Comparison of ENCODE assay signal across 24 cellular contexts in genomic region chr18:49756135-49756534, GRCh38.
"Had no signal": no experiment of that assay in that cellular context is flagged by ENCODE, and none has a peak within 500 bp of the region (broad histone marks: within the 10 kb centered on the region; RNA-seq: fewer than 3 reads in every experiment).

No MANE protein-coding gene starts in this region.

- H3K27ac Mint-ChIP-seq: nephron progenitor cell, progenitor cell of endocrine pancreas had no signal

- H3K27ac ChIP-seq: dorsolateral prefrontal cortex, gastrocnemius medialis, left lung, pancreas, suprapubic skin, transverse colon had no signal

- H3K27me3 Mint-ChIP-seq: stimulated activated naive CD8-positive, alpha-beta T cell treated with anti-CD3 and anti-CD28 coated beads, Interleukin-15, amount 100 ng/mL, for 72 hours had no signal

- H3K4me3 Mint-ChIP-seq: naive thymus-derived CD4-positive, alpha-beta T cell; nephron progenitor cell; stimulated activated naive CD8-positive, alpha-beta T cell treated with anti-CD3 and anti-CD28 coated beads, Interleukin-15, amount 100 ng/mL, for 72 hours had no signal

- H3K36me3 ChIP-seq: gastrocnemius medialis, left lung, pancreas, suprapubic skin, transverse colon had no signal

- H3K9me3 Mint-ChIP-seq: nephron progenitor cell; stimulated activated naive CD8-positive, alpha-beta T cell treated with anti-CD3 and anti-CD28 coated beads, Interleukin-15, amount 100 ng/mL, for 72 hours had no signal

- H3K36me3 Mint-ChIP-seq: naive thymus-derived CD4-positive, alpha-beta T cell had no signal

- H3K4me3 ChIP-seq: dorsolateral prefrontal cortex, gastrocnemius medialis, left lung, pancreas, smooth muscle cell, suprapubic skin, transverse colon had no signal

- ATAC-seq: esophagus mucosa; gastrocnemius medialis; left lung; naive thymus-derived CD4-positive, alpha-beta T cell; pancreas; sciatic nerve; stimulated activated naive CD8-positive, alpha-beta T cell treated with anti-CD3 and anti-CD28 coated beads, Interleukin-15, amount 100 ng/mL, for 72 hours had no signal

- H3K9me3 ChIP-seq: gastrocnemius medialis, left lung, pancreas, suprapubic skin, transverse colon had no signal

- H3K4me1 ChIP-seq: gastrocnemius medialis, left lung, pancreas, suprapubic skin, transverse colon had no signal

- DNase-seq: dorsolateral prefrontal cortex; effector CD4-positive, alpha-beta T cell; foreskin fibroblast; gastrocnemius medialis; kidney; left lung; mesenchymal stem cell; midbrain; naive thymus-derived CD4-positive, alpha-beta T cell; nephron progenitor cell; occipital lobe; pancreas; stimulated activated CD4-positive, alpha-beta T cell treated with anti-CD3 and anti-CD28 coated beads, Interleukin-12 subunit alpha, Interleukin-12 subunit beta, amount 100 ng/mL, for 4 hours; stimulated activated CD4-positive, alpha-beta T cell treated with anti-CD3 and anti-CD28 coated beads, Interleukin-1b, Interleukin-23, amount 100 ng/mL, for 48 hours; stimulated activated CD4-positive, alpha-beta T cell treated with anti-CD3 and anti-CD28 coated beads, Interleukin-4, amount 100 ng/mL, for 1 hour; stimulated activated CD8-positive, alpha-beta memory T cell treated with anti-CD3 and anti-CD28 coated beads, Interleukin-4, amount 100 ng/mL, for 48 hours; stimulated activated naive CD4-positive, alpha-beta T cell; stimulated activated naive CD8-positive, alpha-beta T cell treated with anti-CD3 and anti-CD28 coated beads, Interleukin-15, amount 100 ng/mL, for 72 hours; transverse colon had no signal

- H3K4me2 ChIP-seq: smooth muscle cell had no signal

- H3K27me3 ChIP-seq: gastrocnemius medialis, left lung, pancreas, transverse colon had no signal
